1 cellular context compared by ENCODE assay signal in the genomic region with DNA sequence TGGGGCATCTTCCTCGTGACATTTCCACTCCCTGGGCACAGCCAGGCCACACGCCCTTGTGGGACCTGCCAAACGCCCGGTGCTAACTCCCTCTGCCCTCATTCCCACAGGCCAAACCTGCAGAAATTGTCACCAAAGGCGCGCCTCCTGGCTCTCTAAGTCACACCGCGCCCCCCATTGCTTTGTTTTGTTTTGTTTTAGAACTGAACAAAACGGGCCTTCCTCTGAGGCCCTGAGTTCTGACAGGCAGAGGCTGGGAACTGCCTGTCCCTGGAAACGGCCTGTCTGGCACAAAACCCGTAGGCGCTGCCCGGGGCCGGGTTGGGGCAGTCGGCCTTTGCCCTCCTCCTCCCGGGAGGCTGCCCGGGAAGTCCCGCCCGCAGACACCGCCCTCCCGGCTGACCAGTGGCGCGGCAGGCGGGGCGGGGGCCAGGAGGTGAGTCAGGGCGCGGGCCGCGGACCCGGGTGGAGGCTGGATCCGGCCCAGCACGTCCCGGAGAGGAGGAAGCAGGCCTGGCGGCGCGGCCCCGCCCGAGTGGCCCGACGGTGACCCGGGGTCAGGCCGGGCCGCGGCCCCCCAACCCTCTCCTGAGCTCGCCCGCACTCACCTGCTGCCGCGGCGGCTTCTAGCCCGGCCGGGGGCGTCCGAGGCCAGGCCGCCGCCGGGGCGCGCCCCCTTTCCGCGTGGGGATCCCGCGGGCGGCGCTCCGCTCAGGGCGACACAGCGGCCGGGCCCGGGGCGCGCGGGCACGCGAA.
TF ChIP-seq lines count a peak whose summit lies in the region.

No MANE protein-coding gene starts in this region.

TF ChIP-seq in GM12878, 131 proteins besides CTCF, POLR2A, EP300 and RAD21 (continues in another document):
- peak; percentile 11; the same call in 1 of the 2 replicates for TF ChIP-seq CREB1 (IDR thresholded peaks at IDR 0.05; ENCODE audit: low read depth)
- TF ChIP-seq LARP7 (IDR thresholded peaks at IDR 0.05), result peak; percentile 89
- TF ChIP-seq TARDBP (IDR thresholded peaks at IDR 0.05; ENCODE audit: borderline replicate concordance), result no peak
- no peak for TF ChIP-seq STAT1 (conservative IDR thresholded peaks at IDR 0.05)
- peak; percentile 98 for TF ChIP-seq GATAD2B (conservative IDR thresholded peaks at IDR 0.05; ENCODE audit: low read depth)
- TF ChIP-seq ZNF207 (IDR thresholded peaks at IDR 0.05; ENCODE audit: borderline replicate concordance), result 0 out of 2 replicates have a peak, but pooled peaks have one; percentile 19
- peak; percentile 15; the same call in 1 of the 2 replicates for TF ChIP-seq NR2C1 (IDR thresholded peaks at IDR 0.05)
- peak; percentile 68; the same call in 1 of the 2 replicates for TF ChIP-seq MLLT1 (IDR thresholded peaks at IDR 0.05)
- peak; percentile 84; the same call in 1 of the 2 replicates for TF ChIP-seq DPF2 (IDR thresholded peaks at IDR 0.05)
- TF ChIP-seq IKZF2 (IDR thresholded peaks at IDR 0.05), result peak; percentile 20 to 36; a peak in 1 of 4 replicates
- TF ChIP-seq SMARCA5 (IDR thresholded peaks at IDR 0.05), result peak; percentile 95
- no peak for TF ChIP-seq CBX3 (IDR thresholded peaks at IDR 0.05; ENCODE audit: borderline replicate concordance, low read depth)
- 0 out of 2 replicates have a peak, but pooled peaks have one; percentile 35 for TF ChIP-seq YY1 (IDR thresholded peaks at IDR 0.05; ENCODE audit: low read depth, low read length)
- TF ChIP-seq, protein P1, sequence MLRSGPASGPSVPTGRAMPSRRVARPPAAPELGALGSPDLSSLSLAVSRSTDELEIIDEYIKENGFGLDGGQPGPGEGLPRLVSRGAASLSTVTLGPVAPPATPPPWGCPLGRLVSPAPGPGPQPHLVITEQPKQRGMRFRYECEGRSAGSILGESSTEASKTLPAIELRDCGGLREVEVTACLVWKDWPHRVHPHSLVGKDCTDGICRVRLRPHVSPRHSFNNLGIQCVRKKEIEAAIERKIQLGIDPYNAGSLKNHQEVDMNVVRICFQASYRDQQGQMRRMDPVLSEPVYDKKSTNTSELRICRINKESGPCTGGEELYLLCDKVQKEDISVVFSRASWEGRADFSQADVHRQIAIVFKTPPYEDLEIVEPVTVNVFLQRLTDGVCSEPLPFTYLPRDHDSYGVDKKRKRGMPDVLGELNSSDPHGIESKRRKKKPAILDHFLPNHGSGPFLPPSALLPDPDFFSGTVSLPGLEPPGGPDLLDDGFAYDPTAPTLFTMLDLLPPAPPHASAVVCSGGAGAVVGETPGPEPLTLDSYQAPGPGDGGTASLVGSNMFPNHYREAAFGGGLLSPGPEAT (IDR thresholded peaks at IDR 0.05; ENCODE audit: low read depth), result peak; percentile 74
- TF ChIP-seq PKNOX1 (IDR thresholded peaks at IDR 0.05), result peak; percentile 33; the same call in 1 of the 2 replicates
- TF ChIP-seq SIX5 (IDR thresholded peaks at IDR 0.05; ENCODE audit: low read depth, low read length, severe bottlenecking), result no peak
- no peak for TF ChIP-seq ZNF622 (IDR thresholded peaks at IDR 0.05)
- peak; percentile 78 for TF ChIP-seq NKRF (conservative IDR thresholded peaks at IDR 0.05)
- 0 out of 2 replicates have a peak, but pooled peaks have one; percentile 33 for TF ChIP-seq MXI1 (IDR thresholded peaks at IDR 0.05; ENCODE audit: low read depth, low read length)
- TF ChIP-seq E4F1 (IDR thresholded peaks at IDR 0.05; ENCODE audit: borderline replicate concordance, partially characterized antibody), result no peak
- 0 out of 2 replicates have a peak, but pooled peaks have one; percentile 59 for TF ChIP-seq BCLAF1 (IDR thresholded peaks at IDR 0.05)
- TF ChIP-seq MTA2 (IDR thresholded peaks at IDR 0.05; ENCODE audit: low read depth), result 0 out of 2 replicates have a peak, but pooled peaks have one; percentile 13
- TF ChIP-seq, protein P2, sequence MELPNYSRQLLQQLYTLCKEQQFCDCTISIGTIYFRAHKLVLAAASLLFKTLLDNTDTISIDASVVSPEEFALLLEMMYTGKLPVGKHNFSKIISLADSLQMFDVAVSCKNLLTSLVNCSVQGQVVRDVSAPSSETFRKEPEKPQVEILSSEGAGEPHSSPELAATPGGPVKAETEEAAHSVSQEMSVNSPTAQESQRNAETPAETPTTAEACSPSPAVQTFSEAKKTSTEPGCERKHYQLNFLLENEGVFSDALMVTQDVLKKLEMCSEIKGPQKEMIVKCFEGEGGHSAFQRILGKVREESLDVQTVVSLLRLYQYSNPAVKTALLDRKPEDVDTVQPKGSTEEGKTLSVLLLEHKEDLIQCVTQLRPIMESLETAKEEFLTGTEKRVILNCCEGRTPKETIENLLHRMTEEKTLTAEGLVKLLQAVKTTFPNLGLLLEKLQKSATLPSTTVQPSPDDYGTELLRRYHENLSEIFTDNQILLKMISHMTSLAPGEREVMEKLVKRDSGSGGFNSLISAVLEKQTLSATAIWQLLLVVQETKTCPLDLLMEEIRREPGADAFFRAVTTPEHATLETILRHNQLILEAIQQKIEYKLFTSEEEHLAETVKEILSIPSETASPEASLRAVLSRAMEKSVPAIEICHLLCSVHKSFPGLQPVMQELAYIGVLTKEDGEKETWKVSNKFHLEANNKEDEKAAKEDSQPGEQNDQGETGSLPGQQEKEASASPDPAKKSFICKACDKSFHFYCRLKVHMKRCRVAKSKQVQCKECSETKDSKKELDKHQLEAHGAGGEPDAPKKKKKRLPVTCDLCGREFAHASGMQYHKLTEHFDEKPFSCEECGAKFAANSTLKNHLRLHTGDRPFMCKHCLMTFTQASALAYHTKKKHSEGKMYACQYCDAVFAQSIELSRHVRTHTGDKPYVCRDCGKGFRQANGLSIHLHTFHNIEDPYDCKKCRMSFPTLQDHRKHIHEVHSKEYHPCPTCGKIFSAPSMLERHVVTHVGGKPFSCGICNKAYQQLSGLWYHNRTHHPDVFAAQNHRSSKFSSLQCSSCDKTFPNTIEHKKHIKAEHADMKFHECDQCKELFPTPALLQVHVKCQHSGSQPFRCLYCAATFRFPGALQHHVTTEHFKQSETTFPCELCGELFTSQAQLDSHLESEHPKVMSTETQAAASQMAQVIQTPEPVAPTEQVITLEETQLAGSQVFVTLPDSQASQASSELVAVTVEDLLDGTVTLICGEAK (IDR thresholded peaks at IDR 0.05; ENCODE audit: borderline replicate concordance), result no peak
- peak; percentile 96 for TF ChIP-seq NR2F1 (conservative IDR thresholded peaks at IDR 0.05)
- TF ChIP-seq ZBED1 (IDR thresholded peaks at IDR 0.05; ENCODE audit: borderline replicate concordance), result no peak
- peak; percentile 76 for TF ChIP-seq IKZF1 (conservative IDR thresholded peaks at IDR 0.05)
- peak; percentile 12 to 48; a peak in 2 of 4 replicates for TF ChIP-seq BHLHE40 (IDR thresholded peaks at IDR 0.05; ENCODE audit: borderline replicate concordance in 1 of 2, low read depth in 2 of 2, low read length in 1 of 2)
- TF ChIP-seq, protein P3, sequence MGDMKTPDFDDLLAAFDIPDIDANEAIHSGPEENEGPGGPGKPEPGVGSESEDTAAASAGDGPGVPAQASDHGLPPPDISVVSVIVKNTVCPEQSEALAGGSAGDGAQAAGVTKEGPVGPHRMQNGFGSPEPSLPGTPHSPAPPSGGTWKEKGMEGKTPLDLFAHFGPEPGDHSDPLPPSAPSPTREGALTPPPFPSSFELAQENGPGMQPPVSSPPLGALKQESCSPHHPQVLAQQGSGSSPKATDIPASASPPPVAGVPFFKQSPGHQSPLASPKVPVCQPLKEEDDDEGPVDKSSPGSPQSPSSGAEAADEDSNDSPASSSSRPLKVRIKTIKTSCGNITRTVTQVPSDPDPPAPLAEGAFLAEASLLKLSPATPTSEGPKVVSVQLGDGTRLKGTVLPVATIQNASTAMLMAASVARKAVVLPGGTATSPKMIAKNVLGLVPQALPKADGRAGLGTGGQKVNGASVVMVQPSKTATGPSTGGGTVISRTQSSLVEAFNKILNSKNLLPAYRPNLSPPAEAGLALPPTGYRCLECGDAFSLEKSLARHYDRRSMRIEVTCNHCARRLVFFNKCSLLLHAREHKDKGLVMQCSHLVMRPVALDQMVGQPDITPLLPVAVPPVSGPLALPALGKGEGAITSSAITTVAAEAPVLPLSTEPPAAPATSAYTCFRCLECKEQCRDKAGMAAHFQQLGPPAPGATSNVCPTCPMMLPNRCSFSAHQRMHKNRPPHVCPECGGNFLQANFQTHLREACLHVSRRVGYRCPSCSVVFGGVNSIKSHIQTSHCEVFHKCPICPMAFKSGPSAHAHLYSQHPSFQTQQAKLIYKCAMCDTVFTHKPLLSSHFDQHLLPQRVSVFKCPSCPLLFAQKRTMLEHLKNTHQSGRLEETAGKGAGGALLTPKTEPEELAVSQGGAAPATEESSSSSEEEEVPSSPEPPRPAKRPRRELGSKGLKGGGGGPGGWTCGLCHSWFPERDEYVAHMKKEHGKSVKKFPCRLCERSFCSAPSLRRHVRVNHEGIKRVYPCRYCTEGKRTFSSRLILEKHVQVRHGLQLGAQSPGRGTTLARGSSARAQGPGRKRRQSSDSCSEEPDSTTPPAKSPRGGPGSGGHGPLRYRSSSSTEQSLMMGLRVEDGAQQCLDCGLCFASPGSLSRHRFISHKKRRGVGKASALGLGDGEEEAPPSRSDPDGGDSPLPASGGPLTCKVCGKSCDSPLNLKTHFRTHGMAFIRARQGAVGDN (IDR thresholded peaks at IDR 0.05), result 0 out of 2 replicates have a peak, but pooled peaks have one; percentile 31
